Comparison of ENCODE assay signal across 26 cellular contexts in genomic region chr18:21760321-21760720, GRCh38. TPM values are rescaled to one million over a fixed set of nuclear protein-coding genes. Genes with fewer than 3 reads are reported as not detected.
DNase-seq lines count a peak whose midpoint lies in the region; ATAC-seq and TF ChIP-seq lines count a peak whose summit lies in the region.
"Had no signal": no experiment of that assay in that cellular context is flagged by ENCODE, and none has a peak within 500 bp of the region (broad histone marks: within the 10 kb centered on the region; RNA-seq: fewer than 3 reads in every experiment).

No MANE protein-coding gene starts in this region.

- H3K27ac ChIP-seq in SK-N-SH (ENCODE audit: low read depth in 2 of 2, low read length in 1 of 2) (no peak overlapping the region), right atrium auricular region (no peak overlapping the region)
- H3K27ac ChIP-seq: adrenal gland, BLaER1, psoas muscle, stomach had no signal

- DNase-seq in SK-N-SH (no peak), astrocyte of the spinal cord (ENCODE audit: low read depth, low spot score) (peak; percentile 34), foreskin melanocyte (peak; percentile 35), SHP77 (lab: John Stamatoyannopoulos, UW) (no peak), right atrium auricular region (ENCODE audit: low spot score) (no peak), GM20000 (ENCODE audit: low spot score) (no peak)
- DNase-seq in activated naive CD4-positive, alpha-beta T cell treated with anti-CD3 and anti-CD28 coated beads, Interleukin-2, amount 10 ng/mL, durations not matched to agents 7 days and 5 days: no peak
- DNase-seq: activated CD4-positive, alpha-beta T cell treated with anti-CD3 and anti-CD28 coated beads for 48 hours; activated effector memory CD4-positive, alpha-beta T cell treated with anti-CD3 and anti-CD28 coated beads, Interleukin-2, amount 50 U/mL, for 16 hours; adrenal gland; Calu3; central memory CD4-positive, alpha-beta T cell; effector CD4-positive, alpha-beta T cell; HFFc6; kidney glomerular epithelial cell; MG63; natural killer cell; NK-92 treated with Interleukin-12 subunit alpha and Interleukin-12 subunit beta, amount 100 ng/mL, for 24 hours; psoas muscle; small intestine; stimulated activated CD4-positive, alpha-beta T cell treated with anti-CD3 and anti-CD28 coated beads, Interleukin-4, amount 100 ng/mL, for 1 hour; stomach had no signal

- H3K36me3 ChIP-seq in SK-N-SH (replicated peaks in 1 of 2; ENCODE audit: control insufficient read depth in 1 of 2, insufficient read depth in 2 of 2, low read length in 1 of 2) (no peaks in the 10 kb centered on the region), right atrium auricular region (no peaks in the 10 kb centered on the region)
- H3K36me3 ChIP-seq: adrenal gland, MG63, stomach had no signal

- H3K4me1 Mint-ChIP-seq in activated naive CD4-positive, alpha-beta T cell treated with anti-CD3 and anti-CD28 coated beads, Interleukin-2, amount 10 ng/mL, durations not matched to agents 7 days and 5 days: no peaks in the 10 kb centered on the region

- H4K20me1 ChIP-seq in SK-N-SH (ENCODE audit: insufficient read depth): peaks cover 52% of the 10 kb centered on the region

- H3K27me3 ChIP-seq in SK-N-SH (ENCODE audit: insufficient read depth) (no peaks in the 10 kb centered on the region), right atrium auricular region (no peaks in the 10 kb centered on the region)
- H3K27me3 ChIP-seq: adrenal gland, BLaER1, MG63, stomach had no signal

- H3K4me2 ChIP-seq in SK-N-SH: 0 out of 2 replicates have a peak overlapping the region, but pooled peaks have one; percentile 18
- H3K4me2 ChIP-seq: BLaER1 had no signal

- no peak overlapping the region for H3K9ac ChIP-seq in SK-N-SH
- H3K9ac ChIP-seq: BLaER1 had no signal

- H3K36me3 Mint-ChIP-seq in activated naive CD4-positive, alpha-beta T cell treated with anti-CD3 and anti-CD28 coated beads, Interleukin-2, amount 10 ng/mL, durations not matched to agents 7 days and 5 days: no peaks in the 10 kb centered on the region
- H3K36me3 Mint-ChIP-seq: natural killer cell had no signal

- TF ChIP-seq CTCF in SK-N-SH (IDR thresholded peaks at IDR 0.05): no peak
- no peak for TF ChIP-seq CTCF in astrocyte of the spinal cord (IDR thresholded peaks at IDR 0.05; ENCODE audit: low read depth, low read length)
- no peak for TF ChIP-seq CTCF in right atrium auricular region (IDR thresholded peaks at IDR 0.05)
- no peak for TF ChIP-seq CTCF in GM20000 (IDR thresholded peaks at IDR 0.05; ENCODE audit: extremely low read depth, missing control alignments)

- peaks cover 3 to 20% of the 10 kb centered on the region in 2 experiments; a peak in 3 of 4 replicates for H3K4me1 ChIP-seq in SK-N-SH (ENCODE audit: control insufficient read depth in 1 of 2, insufficient read depth in 2 of 2, low read depth in 1 of 2, low read length in 1 of 2)
- peaks cover 0 to 15% of the 10 kb centered on the region in 2 donors for H3K4me1 ChIP-seq in right atrium auricular region
- H3K4me1 ChIP-seq: BLaER1 had no signal

- no peak overlapping the region for H2AFZ ChIP-seq in SK-N-SH (ENCODE audit: low read depth)

- no peak overlapping the region for H3K4me3 ChIP-seq in SK-N-SH (ENCODE audit: low read depth in 2 of 2, low read length in 1 of 2)
- no peak overlapping the region for H3K4me3 ChIP-seq in astrocyte of the spinal cord (ENCODE audit: low read depth, low read length)
- H3K4me3 ChIP-seq in right atrium auricular region: no peak overlapping the region
- H3K4me3 ChIP-seq: adrenal gland, BLaER1, MG63, psoas muscle, stomach had no signal

- H3K9me2 ChIP-seq in SK-N-SH: no peaks in the 10 kb centered on the region

- TF ChIP-seq RAD21 in SK-N-SH (IDR thresholded peaks at IDR 0.05; ENCODE audit: low read length): no peak

- POLR2A ChIA-PET in SK-N-SH (lab: Yijun Ruan, JAX): interaction anchor here (0.8 kb wide), 1 partner anchor 52 kb away, joined by 3 read pairs; no protein-coding TSS in a partner anchor

- no peaks in the 10 kb centered on the region for H3K9me3 Mint-ChIP-seq in activated naive CD4-positive, alpha-beta T cell treated with anti-CD3 and anti-CD28 coated beads, Interleukin-2, amount 10 ng/mL, durations not matched to agents 7 days and 5 days
- H3K9me3 Mint-ChIP-seq: HFFc6, natural killer cell, type B pancreatic cell had no signal

- ATAC-seq in SK-N-SH treated with all-trans-retinoic acid at 6 μM for 48 hours: no peak
- ATAC-seq: HepG2, natural killer cell, psoas muscle had no signal

- peaks cover 96% of the 10 kb centered on the region for H3K79me2 ChIP-seq in SK-N-SH (ENCODE audit: insufficient read depth)

- CTCF ChIA-PET in SK-N-SH (lab: Yijun Ruan, JAX): interaction anchor here (1.1 kb wide), 1 partner anchor 59 kb away, joined by 3 read pairs; no protein-coding TSS in a partner anchor
- CTCF ChIA-PET in activated naive CD4-positive, alpha-beta T cell treated with anti-CD3 and anti-CD28 coated beads, Interleukin-2, amount 10 ng/mL, durations not matched to agents 7 days and 5 days (lab: Charles Lee): interaction anchor here (0.6 kb wide), 1 partner anchor 12 kb away, joined by 3 read pairs; no protein-coding TSS in a partner anchor

- no peaks in the 10 kb centered on the region for H3F3A ChIP-seq in SK-N-SH (replicated peaks; ENCODE audit: insufficient read depth)

- H3K27ac Mint-ChIP-seq in activated naive CD4-positive, alpha-beta T cell treated with anti-CD3 and anti-CD28 coated beads, Interleukin-2, amount 10 ng/mL, durations not matched to agents 7 days and 5 days: no peak overlapping the region
- H3K27ac Mint-ChIP-seq: HFFc6, type B pancreatic cell had no signal

- no peaks in the 10 kb centered on the region for H3K9me3 ChIP-seq in SK-N-SH
- H3K9me3 ChIP-seq in right atrium auricular region: no peaks in the 10 kb centered on the region
- H3K9me3 ChIP-seq: adrenal gland, BLaER1, MG63, psoas muscle, stomach had no signal

- in situ Hi-C loops in astrocyte of the spinal cord (cut with HindIII; ENCODE audit: low sequenced_read_pairs): no loop called here

- no peaks in the 10 kb centered on the region for H3K27me3 Mint-ChIP-seq in activated naive CD4-positive, alpha-beta T cell treated with anti-CD3 and anti-CD28 coated beads, Interleukin-2, amount 10 ng/mL, durations not matched to agents 7 days and 5 days
- H3K27me3 Mint-ChIP-seq: type B pancreatic cell had no signal

- no peak overlapping the region for H3K4me3 Mint-ChIP-seq in activated naive CD4-positive, alpha-beta T cell treated with anti-CD3 and anti-CD28 coated beads, Interleukin-2, amount 10 ng/mL, durations not matched to agents 7 days and 5 days
- H3K4me3 Mint-ChIP-seq: HFFc6, natural killer cell, type B pancreatic cell had no signal

- TF ChIP-seq EP300 in SK-N-SH (IDR thresholded peaks at IDR 0.05; ENCODE audit: borderline replicate concordance in 1 of 2, low read depth in 1 of 2, low read length in 1 of 2): no peak

TF ChIP-seq in SK-N-SH, 30 proteins besides CTCF, POLR2A, EP300 and RAD21:
- TF ChIP-seq NRF1 (IDR thresholded peaks at IDR 0.05; ENCODE audit: low read depth, low read length): no peak

TF ChIP-seq in SK-N-SH treated with all-trans-retinoic acid at 6 μM for 48 hours, 23 proteins besides CTCF, POLR2A, EP300 and RAD21:
- TF ChIP-seq ARNTL (CRISPR knock-in tag; IDR thresholded peaks at IDR 0.05; ENCODE audit: borderline replicate concordance, low read depth) (no peak), ZNF8 (CRISPR knock-in tag; IDR thresholded peaks at IDR 0.05) (no peak), PPARA (CRISPR knock-in tag; IDR thresholded peaks at IDR 0.05; ENCODE audit: borderline replicate concordance) (no peak), ESRRG (CRISPR knock-in tag; IDR thresholded peaks at IDR 0.05) (no peak), ZNF565 (CRISPR knock-in tag; conservative IDR thresholded peaks at IDR 0.05; ENCODE audit: low read depth) (no peak), ZC3H10 (CRISPR knock-in tag; IDR thresholded peaks at IDR 0.05) (no peak)

RNA-seq across cellular contexts. Expression of gene MIB1, which starts 19.7 kb away (rescaled TPM):
- polyA plus RNA-seq in SK-N-SH (2012; rRNA removed): 5.0 and 6.5 TPM in 2 replicates
- 8.2 and 8.4 TPM in 2 replicates for polyA plus RNA-seq in SK-N-SH (2012; cell fraction: cytosol; rRNA removed)
- 3.6 and 9.1 TPM in 2 replicates for polyA plus RNA-seq in SK-N-SH (2012; cell fraction: nucleus; rRNA removed)
- 10 to 100 TPM; 16.7 to 20.8 TPM for total RNA-seq in right atrium auricular region

RNA-seq across cellular contexts. Expression of gene ABHD3, which starts 55.7 kb away (rescaled TPM):
- 4.3 and 5.4 TPM in 2 replicates for polyA plus RNA-seq in SK-N-SH (2012; rRNA removed)
- 3.7 and 4.1 TPM in 2 replicates for polyA plus RNA-seq in SK-N-SH (2012; cell fraction: cytosol; rRNA removed)
- polyA plus RNA-seq in SK-N-SH (2012; cell fraction: nucleus; rRNA removed): 10.9 and 17.4 TPM in 2 replicates
- total RNA-seq in right atrium auricular region: 1 to 10 TPM; 2.0 to 8.4 TPM

Comparison
In these comparisons a context has a peak if more than half of its experiments do, and no peak if none do; other contexts are left out.
1. DNase-seq: peak in astrocyte of the spinal cord (single experiment) and foreskin melanocyte (single experiment); none in SK-N-SH (single experiment), activated naive CD4-positive, alpha-beta T cell treated with anti-CD3 and anti-CD28 coated beads, Interleukin-2, amount 10 ng/mL, durations not matched to agents 7 days and 5 days (single experiment), SHP77 (0 of 2), right atrium auricular region (single experiment) and GM20000 (single experiment).